25 cellular contexts compared by ENCODE assay signal in the genomic region with DNA sequence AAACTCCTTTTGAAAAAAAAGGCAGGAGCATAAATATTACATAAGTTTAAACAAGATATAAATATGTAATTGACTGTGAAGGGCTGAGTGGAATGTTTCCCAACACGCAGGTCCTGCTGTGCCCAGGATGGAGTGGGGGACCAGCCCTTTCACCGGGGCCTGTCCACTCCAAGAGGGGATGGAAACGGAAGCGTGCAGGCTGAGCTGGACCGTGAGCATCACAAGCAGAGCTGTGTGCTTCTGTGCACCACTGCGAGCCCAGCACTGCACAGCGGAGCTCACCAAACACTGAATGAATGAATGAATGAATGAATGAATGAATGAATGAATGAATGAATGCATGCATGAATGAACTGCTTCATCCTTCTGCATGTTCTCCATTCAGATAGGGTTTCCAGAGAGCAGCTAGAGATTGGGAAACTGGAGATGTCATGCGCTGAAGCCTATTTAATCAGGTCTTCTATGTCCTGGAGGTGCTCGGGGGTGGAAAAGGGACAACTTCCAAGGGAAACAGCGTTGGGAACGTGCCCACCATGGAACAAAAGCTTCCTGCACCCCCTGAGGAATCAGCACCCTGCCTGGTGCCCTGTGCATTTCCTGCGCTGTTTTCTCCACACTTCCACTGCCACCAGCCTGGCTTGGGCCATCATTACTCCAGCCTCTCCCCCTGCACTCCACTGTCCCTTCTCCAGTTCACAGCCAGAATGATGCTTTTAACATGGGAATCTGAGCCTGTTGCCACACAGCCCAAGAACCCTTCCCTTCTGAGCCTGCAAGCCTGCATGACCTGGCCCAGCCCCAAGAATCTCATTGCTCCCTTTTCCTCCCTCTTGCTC.
DNase-seq lines count a peak whose midpoint lies in the region; ATAC-seq, FAIRE-seq and TF ChIP-seq lines count a peak whose summit lies in the region.
"Had no signal": no experiment of that assay in that cellular context is flagged by ENCODE, and none has a peak within 500 bp of the region (broad histone marks: within the 10 kb centered on the region; RNA-seq: fewer than 3 reads in every experiment).

No MANE protein-coding gene starts in this region.

- no peak overlapping the region for H3K27ac ChIP-seq in GM12878 (ENCODE audit: control insufficient read depth, insufficient read depth)
- no peak overlapping the region for H3K27ac ChIP-seq in spleen
- H3K27ac ChIP-seq: BLaER1 treated with 17β-estradiol and CSF1 and Interleukin-3, amounts not matched to agents 10 nM and 100 nM; KMS-11 had no signal

- SMC1A ChIA-PET in GM12878 (lab: Charles Lee; ENCODE audit: uncharacterized antibody, unreplicated experiment): no interaction called here

- H3K9ac ChIP-seq in GM12878 (ENCODE audit: control insufficient read depth, insufficient read depth, low read length): no peak overlapping the region
- H3K9ac ChIP-seq: BLaER1 treated with 17β-estradiol and CSF1 and Interleukin-3, amounts not matched to agents 10 nM and 100 nM; KMS-11; SK-N-SH had no signal

- no peak for TF ChIP-seq EP300 in GM12878 (IDR thresholded peaks at IDR 0.05; ENCODE audit: borderline replicate concordance in 1 of 2, control insufficient read depth in 1 of 2, low read depth in 2 of 2, low read length in 2 of 2)

- H3K4me2 ChIP-seq in GM12878 (ENCODE audit: control insufficient read depth, insufficient read depth): no peak overlapping the region
- H3K4me2 ChIP-seq: BLaER1 treated with 17β-estradiol and CSF1 and Interleukin-3, amounts not matched to agents 10 nM and 100 nM; KMS-11; SK-N-SH had no signal

- CTCF ChIA-PET in activated CD8-positive, alpha-beta T cell treated with anti-CD3 and anti-CD28 coated beads, Interleukin-2, amount 10 ng/mL, durations not matched to agents 7 days and 5 days (lab: Charles Lee): no interaction called here
- CTCF ChIA-PET in activated CD8-positive, alpha-beta T cell treated with anti-CD3 and anti-CD28 coated beads for 36 hours (lab: Charles Lee): no interaction called here
- CTCF ChIA-PET in GM12878 (lab: Yijun Ruan, JAX): interaction anchor here (0.6 kb wide), 1 partner anchor 441 kb away, joined by 3 read pairs; no protein-coding TSS in a partner anchor

- peaks cover 8% of the 10 kb centered on the region for H3K4me1 Mint-ChIP-seq in activated CD8-positive, alpha-beta T cell treated with anti-CD3 and anti-CD28 coated beads, Interleukin-2, amount 10 ng/mL, durations not matched to agents 7 days and 5 days (ENCODE audit: low read depth)
- H3K4me1 Mint-ChIP-seq in activated CD8-positive, alpha-beta T cell treated with anti-CD3 and anti-CD28 coated beads for 36 hours (ENCODE audit: low read depth): no peaks in the 10 kb centered on the region
- H3K4me1 Mint-ChIP-seq in activated naive CD8-positive, alpha-beta T cell treated with anti-CD3 and anti-CD28 coated beads, Interleukin-2, amount 50 U/mL, for 24 hours: no peaks in the 10 kb centered on the region

- no peak overlapping the region for H3K4me3 Mint-ChIP-seq in activated CD8-positive, alpha-beta T cell treated with anti-CD3 and anti-CD28 coated beads, Interleukin-2, amount 10 ng/mL, durations not matched to agents 7 days and 5 days
- no peak overlapping the region for H3K4me3 Mint-ChIP-seq in activated CD8-positive, alpha-beta T cell treated with anti-CD3 and anti-CD28 coated beads for 36 hours
- H3K4me3 Mint-ChIP-seq in activated naive CD8-positive, alpha-beta T cell treated with anti-CD3 and anti-CD28 coated beads, Interleukin-2, amount 50 U/mL, for 24 hours: no peak overlapping the region
- H3K4me3 Mint-ChIP-seq: CD4-positive, alpha-beta memory T cell had no signal

- intact Hi-C loops in activated CD8-positive, alpha-beta T cell treated with anti-CD3 and anti-CD28 coated beads for 36 hours (cut with micrococcal nuclease): no loop called here
- intact Hi-C loops in GM12878 (cut with micrococcal nuclease; ENCODE audit: unreplicated experiment): no loop called here
- intact Hi-C loops in spleen (cut with DNase I; ENCODE audit: low total_unique reads): no loop called here

- no peak overlapping the region for H3K4me3 ChIP-seq in GM12878
- no peak overlapping the region for H3K4me3 ChIP-seq in spleen
- H3K4me3 ChIP-seq: BLaER1 treated with 17β-estradiol and CSF1 and Interleukin-3, amounts not matched to agents 10 nM and 100 nM had no signal

- H3K36me3 ChIP-seq in GM12878 (ENCODE audit: control insufficient read depth in 2 of 2, insufficient read depth in 2 of 2, low read length in 1 of 2) (no peaks in the 10 kb centered on the region), spleen (no peaks in the 10 kb centered on the region)
- H3K36me3 ChIP-seq: BLaER1 treated with 17β-estradiol and CSF1 and Interleukin-3, amounts not matched to agents 10 nM and 100 nM had no signal

- no peaks in the 10 kb centered on the region for H3K36me3 Mint-ChIP-seq in activated CD8-positive, alpha-beta T cell treated with anti-CD3 and anti-CD28 coated beads, Interleukin-2, amount 10 ng/mL, durations not matched to agents 7 days and 5 days (ENCODE audit: low read depth)
- no peaks in the 10 kb centered on the region for H3K36me3 Mint-ChIP-seq in activated CD8-positive, alpha-beta T cell treated with anti-CD3 and anti-CD28 coated beads for 36 hours (ENCODE audit: low read depth)
- H3K36me3 Mint-ChIP-seq in activated naive CD8-positive, alpha-beta T cell treated with anti-CD3 and anti-CD28 coated beads, Interleukin-2, amount 50 U/mL, for 24 hours (ENCODE audit: low read depth): no peaks in the 10 kb centered on the region
- H3K36me3 Mint-ChIP-seq: CD4-positive, alpha-beta memory T cell had no signal

- POLR2A ChIA-PET in activated CD8-positive, alpha-beta T cell treated with anti-CD3 and anti-CD28 coated beads, Interleukin-2, amount 10 ng/mL, durations not matched to agents 7 days and 5 days (lab: Charles Lee): no interaction called here
- POLR2A ChIA-PET in activated CD8-positive, alpha-beta T cell treated with anti-CD3 and anti-CD28 coated beads for 36 hours (lab: Charles Lee): no interaction called here
- POLR2A ChIA-PET in GM12878 (lab: Charles Lee): no interaction called here

- 29% methylated on average over 12 of the region's 12 CpGs for WGBS in GM12878 (ENCODE audit: insufficient coverage, insufficient replicate concordance, low lambda C conversion rate, missing lambda C conversion rate)
- 80 to 90% (median 84%) methylated on average over 12 of the region's 12 CpGs for WGBS in spleen, 5 donors

- no peak for TF ChIP-seq RAD21 in GM12878 (IDR thresholded peaks at IDR 0.05; ENCODE audit: insufficient read depth, low read depth, low read length)

- H4K20me1 ChIP-seq in GM12878 (ENCODE audit: control insufficient read depth, insufficient read depth): no peaks in the 10 kb centered on the region
- H4K20me1 ChIP-seq: BLaER1 treated with 17β-estradiol and CSF1 and Interleukin-3, amounts not matched to agents 10 nM and 100 nM had no signal

- H3K9me3 Mint-ChIP-seq in activated CD8-positive, alpha-beta T cell treated with anti-CD3 and anti-CD28 coated beads, Interleukin-2, amount 10 ng/mL, durations not matched to agents 7 days and 5 days (ENCODE audit: insufficient read depth): no peaks in the 10 kb centered on the region
- no peaks in the 10 kb centered on the region for H3K9me3 Mint-ChIP-seq in activated CD8-positive, alpha-beta T cell treated with anti-CD3 and anti-CD28 coated beads for 36 hours
- no peaks in the 10 kb centered on the region for H3K9me3 Mint-ChIP-seq in activated naive CD8-positive, alpha-beta T cell treated with anti-CD3 and anti-CD28 coated beads, Interleukin-2, amount 50 U/mL, for 24 hours
- H3K9me3 Mint-ChIP-seq: CD4-positive, alpha-beta memory T cell had no signal

- H3K4me1 ChIP-seq in GM12878 (ENCODE audit: control insufficient read depth, insufficient read depth, low read length) (no peaks in the 10 kb centered on the region), spleen (peaks cover 0 to 14% (median 9%) of the 10 kb centered on the region in 6 donors)
- H3K4me1 ChIP-seq: Caco-2 had no signal

- no peak overlapping the region for H3K27ac Mint-ChIP-seq in activated CD8-positive, alpha-beta T cell treated with anti-CD3 and anti-CD28 coated beads, Interleukin-2, amount 10 ng/mL, durations not matched to agents 7 days and 5 days
- no peak overlapping the region for H3K27ac Mint-ChIP-seq in activated CD8-positive, alpha-beta T cell treated with anti-CD3 and anti-CD28 coated beads for 36 hours
- no peak overlapping the region for H3K27ac Mint-ChIP-seq in activated naive CD8-positive, alpha-beta T cell treated with anti-CD3 and anti-CD28 coated beads, Interleukin-2, amount 50 U/mL, for 24 hours
- H3K27ac Mint-ChIP-seq: CD4-positive, alpha-beta memory T cell had no signal

- peak; percentile 9 for DNase-seq in activated CD8-positive, alpha-beta T cell treated with anti-CD3 and anti-CD28 coated beads, Interleukin-2, amount 10 ng/mL, durations not matched to agents 7 days and 5 days
- DNase-seq in activated CD8-positive, alpha-beta T cell treated with anti-CD3 and anti-CD28 coated beads for 36 hours: no peak
- DNase-seq in GM12878 (ENCODE audit: low read depth, low spot score): no peak
- peak; percentile 24 for DNase-seq in left lobe of liver (ENCODE audit: low spot score)
- DNase-seq in spleen: peak; percentile 43
- DNase-seq in activated naive CD8-positive, alpha-beta T cell treated with anti-CD3 and anti-CD28 coated beads, Interleukin-2, amount 50 U/mL, for 24 hours: no peak
- no peak for DNase-seq in DMS79 (lab: John Stamatoyannopoulos, UW)
- DNase-seq: 8988T; CD4-positive, alpha-beta memory T cell; GOT3; HCEC 1CT; NCI-H1092 treated with DMSO at 0.1 percent for 48 hours; NCI-H146; NCI-H2029 treated with DMSO at 0.1 percent for 48 hours; NCI-H345; NCI-H524 treated with DMSO at 0.1 percent for 48 hours; PC-3; SHP77 treated with DMSO at 0.1 percent for 48 hours; SK-N-SH had no signal

- FAIRE-seq in GM12878 (lab: Jason Lieb, UNC): no peak
- FAIRE-seq: GM12892, GM18507 had no signal

- in situ Hi-C loops in GM12878 (cut with MboI): no loop called here

- no peaks in the 10 kb centered on the region for H3K9me3 ChIP-seq in GM12878 (replicated peaks; ENCODE audit: control insufficient read depth, insufficient read depth, low read length)
- H3K9me3 ChIP-seq in spleen: no peaks in the 10 kb centered on the region
- H3K9me3 ChIP-seq: Caco-2, SK-N-SH had no signal

- H3K27me3 ChIP-seq in GM12878 (replicated peaks in 1 of 2; ENCODE audit: control insufficient read depth in 2 of 2, insufficient read depth in 2 of 2, low read length in 1 of 2) (peaks cover 0 to 6% of the 10 kb centered on the region in 2 experiments; a peak in 3 of 4 replicates), spleen (replicated peaks in 1 of 7) (peaks cover 0 to 23% (median 0%) of the 10 kb centered on the region in 7 donors)
- H3K27me3 ChIP-seq: BLaER1 treated with 17β-estradiol and CSF1 and Interleukin-3, amounts not matched to agents 10 nM and 100 nM had no signal

- peaks cover 4% of the 10 kb centered on the region for H3K27me3 Mint-ChIP-seq in activated CD8-positive, alpha-beta T cell treated with anti-CD3 and anti-CD28 coated beads, Interleukin-2, amount 10 ng/mL, durations not matched to agents 7 days and 5 days (ENCODE audit: low read depth)
- peaks cover 12% of the 10 kb centered on the region for H3K27me3 Mint-ChIP-seq in activated CD8-positive, alpha-beta T cell treated with anti-CD3 and anti-CD28 coated beads for 36 hours
- peaks cover 38% of the 10 kb centered on the region for H3K27me3 Mint-ChIP-seq in activated naive CD8-positive, alpha-beta T cell treated with anti-CD3 and anti-CD28 coated beads, Interleukin-2, amount 50 U/mL, for 24 hours

- RAD21 ChIA-PET in GM12878 (lab: Charles Lee; ENCODE audit: unreplicated experiment): no interaction called here

- no peak for TF ChIP-seq POLR2A in GM12878 (IDR thresholded peaks at IDR 0.05; ENCODE audit: low read depth, low read length)
- TF ChIP-seq POLR2A in spleen (IDR thresholded peaks at IDR 0.05): no peak

- no peaks in the 10 kb centered on the region for H3K79me2 ChIP-seq in GM12878 (ENCODE audit: control insufficient read depth, insufficient read depth, low read length)

- H2AFZ ChIP-seq in GM12878 (ENCODE audit: control insufficient read depth, low read depth, low read length): no peak overlapping the region

- ATAC-seq in activated CD8-positive, alpha-beta T cell treated with anti-CD3 and anti-CD28 coated beads, Interleukin-2, amount 10 ng/mL, durations not matched to agents 7 days and 5 days: no peak
- no peak for ATAC-seq in activated CD8-positive, alpha-beta T cell treated with anti-CD3 and anti-CD28 coated beads for 36 hours
- ATAC-seq in GM12878: no peak
- no peak for ATAC-seq in left lobe of liver
- no peak for ATAC-seq in GM18511 (IDR thresholded peaks at IDR 0.05; ENCODE audit: unreplicated experiment)
- ATAC-seq in activated naive CD8-positive, alpha-beta T cell treated with anti-CD3 and anti-CD28 coated beads, Interleukin-2, amount 50 U/mL, for 24 hours: no peak
- ATAC-seq: PC-3 had no signal

- BruUV-seq in GM12878 (replicated peaks; lab: Mats Ljungman, UMichigan): no TSS peak

- TF ChIP-seq CTCF in activated CD8-positive, alpha-beta T cell treated with anti-CD3 and anti-CD28 coated beads for 36 hours (IDR thresholded peaks at IDR 0.05): no peak
- TF ChIP-seq CTCF in GM12878 (IDR thresholded peaks at IDR 0.05 in 2 of 3, conservative IDR thresholded peaks at IDR 0.05 in 1 of 3; ENCODE audit: control insufficient read depth in 2 of 3, extremely low read depth in 1 of 3, insufficient read depth in 1 of 3, low read depth in 3 of 3, low read length in 3 of 3) (no peak), spleen (IDR thresholded peaks at IDR 0.05 in 8 of 11, conservative IDR thresholded peaks at IDR 0.05 in 3 of 11) (no peak)

Comparison
In these comparisons a context has a peak if more than half of its experiments do, and no peak if none do; other contexts are left out.
1. DNase-seq: peak in activated CD8-positive, alpha-beta T cell treated with anti-CD3 and anti-CD28 coated beads, Interleukin-2, amount 10 ng/mL, durations not matched to agents 7 days and 5 days (single experiment), left lobe of liver (single experiment) and spleen (single experiment); none in activated CD8-positive, alpha-beta T cell treated with anti-CD3 and anti-CD28 coated beads for 36 hours (single experiment), GM12878 (single experiment), activated naive CD8-positive, alpha-beta T cell treated with anti-CD3 and anti-CD28 coated beads, Interleukin-2, amount 50 U/mL, for 24 hours (single experiment) and DMS79 (single experiment).